ENCODE assay signal across 3 cellular contexts in genomic region chr6:50922579-50923525, GRCh38.
TF ChIP-seq lines count a peak whose summit lies in the region.

No MANE protein-coding gene starts in this region.

TF ChIP-seq in GM23338, 12 proteins besides CTCF, POLR2A, EP300 and RAD21 (continued from another document and continues in another):
- TF ChIP-seq REST (IDR thresholded peaks at IDR 0.05; ENCODE audit: unreplicated experiment) (no peak), STAT1 (IDR thresholded peaks at IDR 0.05; ENCODE audit: unreplicated experiment) (no peak), EZH2 (IDR thresholded peaks at IDR 0.05; ENCODE audit: low read depth, unreplicated experiment) (no peak)

TF ChIP-seq in K562, 482 proteins besides CTCF, POLR2A, EP300 and RAD21 (continued from another document):
- TF ChIP-seq SMARCE1 (IDR thresholded peaks at IDR 0.05) (peak; percentile 69; the same call in 1 of the 2 replicates), HDGF (IDR thresholded peaks at IDR 0.05) (no peak), FOXA1 (IDR thresholded peaks at IDR 0.05; ENCODE audit: borderline replicate concordance) (0 out of 2 replicates have a peak, but pooled peaks have one; percentile 34), ATF3 (IDR thresholded peaks at IDR 0.05) (peak; percentile 49; the same call in 1 of the 2 replicates), ATF3 (CRISPR knock-in tag; conservative IDR thresholded peaks at IDR 0.05) (no peak), ZNF316 (IDR thresholded peaks at IDR 0.05) (0 out of 2 replicates have a peak, but pooled peaks have one; percentile 6), POLR2B (IDR thresholded peaks at IDR 0.05; ENCODE audit: low read depth, partially characterized antibody) (no peak), ZNF511 (CRISPR knock-in tag; IDR thresholded peaks at IDR 0.05) (no peak), FOXJ3 (CRISPR knock-in tag; IDR thresholded peaks at IDR 0.05) (no peak), ARID1B (IDR thresholded peaks at IDR 0.05) (peak; percentile 63), FOSL1 (tag; conservative IDR thresholded peaks at IDR 0.05) (peak; percentile 58), ASH1L (IDR thresholded peaks at IDR 0.05; ENCODE audit: borderline replicate concordance, low read depth, partially characterized antibody) (peak; percentile 20), SMARCA4 (IDR thresholded peaks at IDR 0.05) (peak; percentile 47; the same call in 1 of the 2 replicates), POLR3A (IDR thresholded peaks at IDR 0.05; ENCODE audit: borderline replicate concordance, extremely low read depth, insufficient read depth, insufficient read length) (no peak), ZBTB5 (IDR thresholded peaks at IDR 0.05) (no peak)

TF ChIP-seq in endothelial cell of umbilical vein, 7 proteins besides CTCF, POLR2A, EP300 and RAD21 (continued from another document):
- TF ChIP-seq JUN (IDR thresholded peaks at IDR 0.05; ENCODE audit: borderline replicate concordance, insufficient read depth, insufficient read length, low read depth) (no peak), EZH2 (IDR thresholded peaks at IDR 0.05; ENCODE audit: borderline replicate concordance, low read depth, low read length, severe bottlenecking) (no peak), POLR2AphosphoS5 (IDR thresholded peaks at IDR 0.05; ENCODE audit: insufficient read depth, low read depth, low read length) (peak; percentile 35), FOS (IDR thresholded peaks at IDR 0.05; ENCODE audit: borderline replicate concordance, insufficient read depth, low read length) (no peak)
